ENCODE assay signal across 29 cellular contexts in genomic region chr4:174494731-174495130, GRCh38. TPM values are rescaled to one million over a fixed set of nuclear protein-coding genes. Genes with fewer than 3 reads are reported as not detected.
"Had no signal": no experiment of that assay in that cellular context is flagged by ENCODE, and none has a peak within 500 bp of the region (broad histone marks: within the 10 kb centered on the region; RNA-seq: fewer than 3 reads in every experiment).

No MANE protein-coding gene starts in this region.

- H3K27me3 ChIP-seq: colonic mucosa, esophagus squamous epithelium, heart right ventricle, left lung, neutrophil, right lobe of liver, testis, transverse colon had no signal

- DNase-seq: activated CD4-positive, alpha-beta T cell treated with anti-CD3 and anti-CD28 coated beads, Interleukin-2, amount 50 U/mL, for 4 hours; activated CD4-positive, CD25-positive, alpha-beta regulatory T cell treated with anti-CD3 and anti-CD28 coated beads, Interleukin-2, amount 50 U/mL, for 72 hours; activated T-cell treated with anti-CD3 and anti-CD28 coated beads for 4 hours; anterior cingulate cortex; colonic mucosa; effector CD8-positive, alpha-beta T cell; esophagus squamous epithelium; foreskin melanocyte; heart right ventricle; kidney glomerular epithelial cell; left lung; lower lobe of right lung; mesenchymal stem cell; natural killer cell; right lobe of liver; stimulated activated CD4-positive, alpha-beta T cell treated with anti-CD3 and anti-CD28 coated beads, Interleukin-2, amount 100 ng/mL, for 48 hours; stimulated activated naive CD8-positive, alpha-beta T cell treated with anti-CD3 and anti-CD28 coated beads, Interleukin-15, Interleukin-2, amounts not matched to agents 100 U/mL and 50 U/mL, for 24 hours; T-helper 1 cell; testis; transverse colon; WERI-Rb-1 had no signal

- H3K4me1 ChIP-seq: colonic mucosa, heart right ventricle, left lung, lower lobe of right lung, right lobe of liver, testis had no signal

- H3K9me3 ChIP-seq: colonic mucosa, esophagus squamous epithelium, heart right ventricle, left lung, lower lobe of right lung, neutrophil, right lobe of liver, testis, transverse colon had no signal

- H3K4me3 Mint-ChIP-seq: activated naive CD8-positive, alpha-beta T cell; natural killer cell had no signal

- ATAC-seq: heart right ventricle; left lung; lower lobe of right lung; natural killer cell; stimulated activated naive CD8-positive, alpha-beta T cell treated with anti-CD3 and anti-CD28 coated beads, Interleukin-15, Interleukin-2, amounts not matched to agents 100 U/mL and 50 U/mL, for 24 hours had no signal

- H3K27me3 Mint-ChIP-seq: activated naive CD8-positive, alpha-beta T cell; progenitor cell of endocrine pancreas had no signal

- H3K36me3 ChIP-seq: colonic mucosa, heart right ventricle, left lung, neutrophil, WERI-Rb-1 had no signal

- H3K4me3 ChIP-seq: colonic mucosa, esophagus squamous epithelium, heart right ventricle, left lung, lower lobe of right lung, right lobe of liver, testis, transverse colon had no signal

- H3K27ac ChIP-seq: colonic mucosa, epithelial cell of prostate, esophagus squamous epithelium, heart right ventricle, left lung, lower lobe of right lung, neutrophil, right lobe of liver, testis, WERI-Rb-1 had no signal

- H3K36me3 Mint-ChIP-seq: activated naive CD8-positive, alpha-beta T cell; natural killer cell had no signal

- H3K9me3 Mint-ChIP-seq: activated T-helper 2 cell treated with anti-CD3 and anti-CD28 coated beads, Interferon-gamma antibody, Interleukin-2, Interleukin-4, amounts not matched to agents 10 μg/mL and 5 μg/mL and 100 μg/mL, durations not matched to agents 14 hours and 24 hours and 36 hours; natural killer cell had no signal

- H3K27ac Mint-ChIP-seq: activated naive CD8-positive, alpha-beta T cell; activated T-helper 2 cell treated with anti-CD3 and anti-CD28 coated beads, Interferon-gamma antibody, Interleukin-2, Interleukin-4, amounts not matched to agents 10 μg/mL and 5 μg/mL and 100 μg/mL, durations not matched to agents 14 hours and 24 hours and 36 hours; natural killer cell; progenitor cell of endocrine pancreas had no signal

RNA-seq across cellular contexts. Expression of gene HPGD, which starts 27.6 kb away (rescaled TPM):
- total RNA-seq: dermis microvascular lymphatic vessel endothelial cell, glomerular endothelial cell, osteocyte had no signal
